Comparison of ENCODE assay signal across 27 cellular contexts in the genomic region with DNA sequence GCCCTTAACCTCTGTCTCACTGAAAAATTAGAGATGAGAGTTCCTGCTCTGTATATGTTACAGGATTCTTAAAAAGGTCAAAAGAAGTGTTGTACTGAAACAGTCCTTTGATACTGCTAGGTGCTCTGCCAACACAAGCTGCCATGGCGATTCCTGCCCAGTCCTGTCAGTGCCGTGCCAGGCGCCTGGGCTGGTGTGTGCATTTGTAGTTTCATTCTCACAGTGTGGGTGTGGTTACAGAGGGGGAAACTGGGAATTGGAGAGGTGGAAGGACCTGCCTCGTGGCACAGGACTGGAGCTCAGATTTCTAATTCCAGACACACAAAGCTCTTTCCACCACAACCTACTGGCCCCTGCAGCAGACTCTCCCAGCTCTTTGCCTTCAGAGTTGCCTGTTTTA.
DNase-seq lines count a peak whose midpoint lies in the region; ATAC-seq and TF ChIP-seq lines count a peak whose summit lies in the region.
"Had no signal": no experiment of that assay in that cellular context is flagged by ENCODE, and none has a peak within 500 bp of the region (broad histone marks: within the 10 kb centered on the region; RNA-seq: fewer than 3 reads in every experiment).

No MANE protein-coding gene starts in this region.

- H3K4me3 ChIP-seq in LNCaP clone FGC (ENCODE audit: low read depth, low read length) (no peak overlapping the region), mammary epithelial cell (replicated peaks in 1 of 3; ENCODE audit: insufficient read depth in 1 of 3, low read depth in 2 of 3, low read length in 3 of 3) (no peak overlapping the region), mucosa of descending colon (no peak overlapping the region), aorta (ENCODE audit: low read length in 2 of 2) (no peak overlapping the region), ovary (no peak overlapping the region)
- H3K4me3 ChIP-seq: adrenal gland, colonic mucosa, esophagus muscularis mucosa, gastrocnemius medialis, PC-9, SJCRH30, tibial nerve had no signal

- intact Hi-C loops in mammary epithelial cell (cut with micrococcal nuclease) (no loop called here), mucosa of descending colon (cut with DNase I, micrococcal nuclease) (loop anchor here in 1 of 2 donors (10.0 kb wide), 1 partner anchor 102 kb away; no protein-coding TSS in a partner anchor), aorta (cut with DNase I) (no loop called here), ovary (cut with DNase I) (no loop called here)

- H3K27me3 ChIP-seq in mammary epithelial cell (ENCODE audit: insufficient read depth, low read length) (no peaks in the 10 kb centered on the region), aorta (ENCODE audit: control insufficient read depth in 1 of 2, insufficient read depth in 2 of 2, low read length in 1 of 2) (no peaks in the 10 kb centered on the region), ovary (no peaks in the 10 kb centered on the region)
- H3K27me3 ChIP-seq: adrenal gland, colonic mucosa, esophagus muscularis mucosa, gastrocnemius medialis, tibial nerve had no signal

- DNase-seq in NCI-H2029 (lab: John Stamatoyannopoulos, UW) (peak; percentile 7), NCI-H2029 treated with DMSO at 0.1 percent for 48 hours (lab: John Stamatoyannopoulos, UW) (no peak), LNCaP clone FGC (ENCODE audit: low read depth) (peak; percentile 6), mammary epithelial cell (peak; percentile 45), mucosa of descending colon (no peak), HCEC 1CT (no peak), aorta (no peak), ovary (no peak)
- DNase-seq: 8988T; activated CD4-positive, alpha-beta T cell treated with anti-CD3 and anti-CD28 coated beads for 1 hour; activated T-cell treated with anti-CD3 and anti-CD28 coated beads, Interleukin-2, amount 50 U/mL, for 24 hours; adrenal gland; CD4-positive, alpha-beta T cell; colonic mucosa; DMS53; effector memory CD4-positive, alpha-beta T cell; gastrocnemius medialis; NCI-H1417 treated with DMSO at 0.1 percent for 48 hours; NCI-H2227 treated with DMSO at 0.1 percent for 48 hours; NK-92 treated with Interleukin-12 subunit alpha and Interleukin-12 subunit beta, amount 100 ng/mL, for 24 hours; PC-9; SJCRH30; stimulated activated naive CD8-positive, alpha-beta T cell treated with anti-CD3 and anti-CD28 coated beads, Interleukin-15, amount 100 ng/mL, for 72 hours; T-helper 1 cell had no signal

- TF ChIP-seq POLR2A in ovary (IDR thresholded peaks at IDR 0.05) = no peak

- dilution Hi-C loops in mammary epithelial cell (cut with HindIII; ENCODE audit: low sequenced_read_pairs) = no loop called here

- peak overlapping the region; percentile 76 for H2AFZ ChIP-seq in mammary epithelial cell (ENCODE audit: low read depth, low read length)
- H2AFZ ChIP-seq: PC-9 had no signal

- in situ Hi-C loops in mammary epithelial cell (cut with MboI; ENCODE audit: low sequenced_read_pairs in 2 of 2) = no loop called here

- WGBS in mammary epithelial cell (ENCODE audit: low coverage, missing lambda C conversion rate) = 0% methylated on average over 4 of the region's 4 CpGs
- 1 to 11% methylated on average over 4 of the region's 4 CpGs for WGBS in aorta, 2 donors
- 55 to 70% (median 57%) methylated on average over 4 of the region's 4 CpGs for WGBS in ovary, 3 donors

- CTCF ChIA-PET in mammary epithelial cell (lab: Charles Lee; ENCODE audit: low non-redundant PET) = no interaction called here

- no peaks in the 10 kb centered on the region for H4K20me1 ChIP-seq in mammary epithelial cell (ENCODE audit: insufficient read depth, low read length)

- no peak for TF ChIP-seq EP300 in ovary (IDR thresholded peaks at IDR 0.05)

- no TSS peak for BruUV-seq in mammary epithelial cell (replicated peaks; lab: Mats Ljungman, UMichigan)

- H3K4me2 ChIP-seq in mammary epithelial cell (ENCODE audit: insufficient read depth, low read depth, low read length) = peak overlapping the region; percentile 57
- H3K4me2 ChIP-seq: PC-9 had no signal

- H3K36me3 ChIP-seq in mammary epithelial cell (ENCODE audit: insufficient read depth, low read length) (no peaks in the 10 kb centered on the region), mucosa of descending colon (ENCODE audit: low read depth) (no peaks in the 10 kb centered on the region), aorta (ENCODE audit: control insufficient read depth in 1 of 2, insufficient read depth in 2 of 2, low read length in 1 of 2) (no peaks in the 10 kb centered on the region), ovary (no peaks in the 10 kb centered on the region)
- H3K36me3 ChIP-seq: adrenal gland, colonic mucosa, esophagus muscularis mucosa, gastrocnemius medialis, SJCRH30, tibial nerve had no signal

- no peak overlapping the region for H3K9ac ChIP-seq in mammary epithelial cell (ENCODE audit: insufficient read depth, low read length)

- H3K79me2 ChIP-seq in mammary epithelial cell (ENCODE audit: insufficient read depth, low read length) = no peaks in the 10 kb centered on the region

- ATAC-seq in mucosa of descending colon = peak; percentile 12
- ATAC-seq in aorta (ENCODE audit: low FRiP score) = no peak
- ATAC-seq: gastrocnemius medialis; HepG2; stimulated activated naive CD8-positive, alpha-beta T cell treated with anti-CD3 and anti-CD28 coated beads, Interleukin-15, amount 100 ng/mL, for 72 hours had no signal

- TF ChIP-seq CTCF in LNCaP clone FGC (IDR thresholded peaks at IDR 0.05; ENCODE audit: control insufficient read depth, extremely low read depth, insufficient read depth) (no peak), mammary epithelial cell (conservative IDR thresholded peaks at IDR 0.05 in 1 of 2, IDR thresholded peaks at IDR 0.05 in 1 of 2; ENCODE audit: extremely low read depth in 1 of 2, insufficient read depth in 1 of 2, low read depth in 1 of 2, low read length in 2 of 2) (no peak), mucosa of descending colon (IDR thresholded peaks at IDR 0.05) (no peak), ovary (IDR thresholded peaks at IDR 0.05) (no peak)

- H3K27ac ChIP-seq in mammary epithelial cell (ENCODE audit: insufficient read depth, low read depth, low read length) = no peak overlapping the region
- H3K27ac ChIP-seq in aorta (ENCODE audit: low read depth in 1 of 2, low read length in 2 of 2) = no peak overlapping the region
- H3K27ac ChIP-seq in ovary = no peak overlapping the region
- H3K27ac ChIP-seq: adrenal gland, colonic mucosa, esophagus muscularis mucosa, gastrocnemius medialis, PC-9, SJCRH30, tibial nerve had no signal

- H3K4me1 ChIP-seq in mammary epithelial cell (ENCODE audit: insufficient read depth, low read length) = no peaks in the 10 kb centered on the region
- no peaks in the 10 kb centered on the region for H3K4me1 ChIP-seq in mucosa of descending colon (ENCODE audit: low read depth)
- no peaks in the 10 kb centered on the region for H3K4me1 ChIP-seq in aorta (ENCODE audit: control insufficient read depth in 1 of 2, insufficient read depth in 2 of 2, low read length in 2 of 2)
- H3K4me1 ChIP-seq in ovary (ENCODE audit: insufficient read depth) = no peaks in the 10 kb centered on the region
- H3K4me1 ChIP-seq: adrenal gland, colonic mucosa, SJCRH30, tibial nerve had no signal

- H3K9me3 ChIP-seq in mammary epithelial cell (replicated peaks; ENCODE audit: insufficient read depth, low read length) = no peaks in the 10 kb centered on the region
- no peaks in the 10 kb centered on the region for H3K9me3 ChIP-seq in mucosa of descending colon
- H3K9me3 ChIP-seq in aorta (ENCODE audit: control insufficient read depth, low read length) = no peaks in the 10 kb centered on the region
- H3K9me3 ChIP-seq in ovary = no peaks in the 10 kb centered on the region
- H3K9me3 ChIP-seq: adrenal gland, colonic mucosa, esophagus muscularis mucosa, SJCRH30, tibial nerve had no signal

Comparison
In these comparisons a context has a peak if more than half of its experiments do, and no peak if none do; other contexts are left out.
1. DNase-seq: peak in NCI-H2029 (single experiment), LNCaP clone FGC (single experiment) and mammary epithelial cell (single experiment); none in NCI-H2029 treated with DMSO at 0.1 percent for 48 hours (single experiment), mucosa of descending colon (0 of 3), HCEC 1CT (single experiment), aorta (0 of 2) and ovary (0 of 5).